In the genomic region with DNA sequence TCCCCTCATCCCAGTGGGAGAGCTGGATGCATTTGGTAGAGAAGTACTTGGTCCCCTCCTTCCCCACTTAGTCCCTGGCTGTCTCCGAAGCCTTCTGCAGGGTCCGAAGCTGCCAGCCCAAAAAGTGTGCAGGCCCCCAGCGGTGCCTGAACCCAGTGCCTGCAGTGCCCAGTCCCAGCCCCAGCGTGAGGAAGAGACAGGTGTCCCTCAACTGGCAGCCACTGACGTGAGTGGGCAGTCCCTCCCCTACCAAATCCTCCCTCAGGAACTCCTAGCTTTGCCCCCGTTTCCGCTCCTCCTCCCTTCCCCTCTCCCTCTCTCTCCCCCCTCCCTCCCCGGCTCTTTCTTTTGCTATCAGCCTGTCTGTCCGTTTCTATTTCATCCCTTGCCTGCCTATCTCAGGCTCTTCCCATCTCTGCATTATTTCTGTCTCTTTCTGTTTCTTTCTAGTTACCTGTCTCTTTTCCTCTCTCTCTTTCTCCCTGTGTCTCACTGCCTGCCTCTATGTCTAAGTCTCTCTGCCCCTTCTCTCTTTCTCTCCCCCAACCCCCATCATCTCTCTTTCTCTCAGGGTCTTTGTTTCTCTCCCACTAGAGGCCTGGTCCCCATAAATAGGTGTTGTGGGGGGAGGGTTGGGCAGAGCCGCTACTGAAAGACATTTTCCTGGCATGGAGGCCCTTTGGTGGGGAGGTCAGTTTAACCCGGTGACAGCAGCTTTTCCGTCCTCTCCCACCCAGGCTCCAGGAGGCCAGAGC, we compare ENCODE assay signal across 9 cellular contexts. TPM values are rescaled to one million over a fixed set of nuclear protein-coding genes. Genes with fewer than 3 reads are reported as not detected.
A peak's percentile ranks its signal among the peaks of the same experiment; 100 is the strongest.
DNase-seq lines count a peak whose midpoint lies in the region; ATAC-seq, FAIRE-seq and TF ChIP-seq lines count a peak whose summit lies in the region.
"Had no signal": no experiment of that assay in that cellular context is flagged by ENCODE, and none has a peak within 500 bp of the region (broad histone marks: within the 10 kb centered on the region; RNA-seq: fewer than 3 reads in every experiment).

No MANE protein-coding gene starts in this region.

- peaks cover 37% of the 10 kb centered on the region for H3F3A ChIP-seq in SK-N-SH (replicated peaks; ENCODE audit: insufficient read depth)

- ATAC-seq in GM21447 (IDR thresholded peaks at IDR 0.05; ENCODE audit: unreplicated experiment), result no peak
- ATAC-seq in HG02798 (IDR thresholded peaks at IDR 0.05; ENCODE audit: poor library complexity, unreplicated experiment), result no peak

- no peaks in the 10 kb centered on the region for H3K9me2 ChIP-seq in SK-N-SH

- no peaks in the 10 kb centered on the region for H3K9me3 ChIP-seq in NT2/D1 (ENCODE audit: insufficient read depth, low read length)
- H3K9me3 ChIP-seq in ovary, result no peaks in the 10 kb centered on the region
- no peaks in the 10 kb centered on the region for H3K9me3 ChIP-seq in SK-N-SH

- intact Hi-C loops in ovary (cut with DNase I), result loop anchor here (5.0 to 10.0 kb wide), 5 partner anchors 65 to 295 kb away; partner anchors contain the start of genes BLVRB (in 3 of the 4) and SPTBN4 (in 3 of the 4)

- peaks cover 3% of the 10 kb centered on the region for H3K4me1 ChIP-seq in NT2/D1 (ENCODE audit: insufficient read depth, insufficient read length)
- peaks cover 5% of the 10 kb centered on the region for H3K4me1 ChIP-seq in ovary (ENCODE audit: insufficient read depth)
- H3K4me1 ChIP-seq in SK-N-SH (ENCODE audit: control insufficient read depth in 1 of 2, insufficient read depth in 2 of 2, low read depth in 1 of 2, low read length in 1 of 2), result peaks cover under 1 to 36% of the 10 kb centered on the region in 2 experiments; a peak in 2 of 4 replicates

- TF ChIP-seq CTCF in coronary artery (IDR thresholded peaks at IDR 0.05), result no peak
- TF ChIP-seq CTCF in ovary (IDR thresholded peaks at IDR 0.05), result no peak
- TF ChIP-seq CTCF in SK-N-SH (IDR thresholded peaks at IDR 0.05), result no peak

- DNase-seq in ELR (ENCODE audit: low read depth), result peak; percentile 22
- DNase-seq in NT2/D1 (ENCODE audit: low read depth, low spot score), result no peak
- peak; percentile 80 for DNase-seq in coronary artery (ENCODE audit: low spot score)
- peak; percentile 56 to 73 (median 60) for DNase-seq in ovary
- no peak for DNase-seq in SK-N-SH
- no peak for DNase-seq in HTR-8/SVneo (ENCODE audit: insufficient read length, low spot score)
- DNase-seq: IMR-90 had no signal

- no peaks in the 10 kb centered on the region for H3K79me2 ChIP-seq in SK-N-SH (ENCODE audit: insufficient read depth)

- TF ChIP-seq RAD21 in SK-N-SH (IDR thresholded peaks at IDR 0.05; ENCODE audit: low read length), result no peak

- H3K36me3 ChIP-seq in NT2/D1 (ENCODE audit: insufficient read depth, insufficient read length, low read length), result no peaks in the 10 kb centered on the region
- H3K36me3 ChIP-seq in ovary, result no peaks in the 10 kb centered on the region
- no peaks in the 10 kb centered on the region for H3K36me3 ChIP-seq in SK-N-SH (replicated peaks in 1 of 2; ENCODE audit: control insufficient read depth in 1 of 2, insufficient read depth in 2 of 2, low read length in 1 of 2)

- no peak for TF ChIP-seq POLR2A in ovary (IDR thresholded peaks at IDR 0.05)

- no peak overlapping the region for H3K4me2 ChIP-seq in SK-N-SH

- H3K9ac ChIP-seq in NT2/D1 (ENCODE audit: insufficient read length, low read depth), result peak overlapping the region; percentile 44
- no peak overlapping the region for H3K9ac ChIP-seq in SK-N-SH

- no peak overlapping the region for H2AFZ ChIP-seq in SK-N-SH (ENCODE audit: low read depth)

- CTCF ChIA-PET in SK-N-SH (lab: Yijun Ruan, JAX), result interaction anchor here (1.0 to 9.6 kb wide), 18 partner anchors 8 to 294 kb away, joined by 3 to 176 read pairs (median 5); partner anchors contain the start of gene BLVRB

- POLR2A ChIA-PET in SK-N-SH (lab: Yijun Ruan, JAX), result interaction anchor here (1.1 kb wide), 1 partner anchor 58 kb away, joined by 3 read pairs; no protein-coding TSS in a partner anchor

- H3K27me3 ChIP-seq in NT2/D1 (ENCODE audit: insufficient read depth, insufficient read length) (peaks cover 31% of the 10 kb centered on the region), ovary (no peaks in the 10 kb centered on the region), SK-N-SH (ENCODE audit: insufficient read depth) (no peaks in the 10 kb centered on the region)

- WGBS in ovary, 3 donors, result 3 to 4% (median 4%) methylated on average over 12 of the region's 12 CpGs
- WGBS in SK-N-SH (ENCODE audit: low lambda C conversion rate), result 74% methylated on average over 10 of the region's 12 CpGs

- H3K4me3 ChIP-seq in NT2/D1 (ENCODE audit: insufficient read length, low read depth) (peak overlapping the region; percentile 4), coronary artery (peak overlapping the region; percentile 92), ovary (peak overlapping the region; percentile 23), SK-N-SH (ENCODE audit: low read depth in 2 of 2, low read length in 1 of 2) (no peak overlapping the region)

- H4K20me1 ChIP-seq in SK-N-SH (ENCODE audit: insufficient read depth), result no peaks in the 10 kb centered on the region; the same call in 1 of the 2 replicates

- TF ChIP-seq EP300 in ovary (IDR thresholded peaks at IDR 0.05) (no peak), SK-N-SH (IDR thresholded peaks at IDR 0.05; ENCODE audit: borderline replicate concordance in 1 of 2, low read depth in 1 of 2, low read length in 1 of 2) (no peak)

- FAIRE-seq in HTR-8/SVneo (lab: Jason Lieb, UNC), result no peak

- peak overlapping the region; percentile 92 to 98 for H3K27ac ChIP-seq in coronary artery
- peak overlapping the region; percentile 50 to 59 for H3K27ac ChIP-seq in ovary
- no peak overlapping the region for H3K27ac ChIP-seq in SK-N-SH (ENCODE audit: low read depth in 2 of 2, low read length in 1 of 2)

TF ChIP-seq in SK-N-SH, 30 proteins besides CTCF, POLR2A, EP300 and RAD21 (continues in another document):
- TF ChIP-seq POLR2AphosphoS5 (IDR thresholded peaks at IDR 0.05; ENCODE audit: low read depth, low read length), result no peak
- TF ChIP-seq, protein P1, sequence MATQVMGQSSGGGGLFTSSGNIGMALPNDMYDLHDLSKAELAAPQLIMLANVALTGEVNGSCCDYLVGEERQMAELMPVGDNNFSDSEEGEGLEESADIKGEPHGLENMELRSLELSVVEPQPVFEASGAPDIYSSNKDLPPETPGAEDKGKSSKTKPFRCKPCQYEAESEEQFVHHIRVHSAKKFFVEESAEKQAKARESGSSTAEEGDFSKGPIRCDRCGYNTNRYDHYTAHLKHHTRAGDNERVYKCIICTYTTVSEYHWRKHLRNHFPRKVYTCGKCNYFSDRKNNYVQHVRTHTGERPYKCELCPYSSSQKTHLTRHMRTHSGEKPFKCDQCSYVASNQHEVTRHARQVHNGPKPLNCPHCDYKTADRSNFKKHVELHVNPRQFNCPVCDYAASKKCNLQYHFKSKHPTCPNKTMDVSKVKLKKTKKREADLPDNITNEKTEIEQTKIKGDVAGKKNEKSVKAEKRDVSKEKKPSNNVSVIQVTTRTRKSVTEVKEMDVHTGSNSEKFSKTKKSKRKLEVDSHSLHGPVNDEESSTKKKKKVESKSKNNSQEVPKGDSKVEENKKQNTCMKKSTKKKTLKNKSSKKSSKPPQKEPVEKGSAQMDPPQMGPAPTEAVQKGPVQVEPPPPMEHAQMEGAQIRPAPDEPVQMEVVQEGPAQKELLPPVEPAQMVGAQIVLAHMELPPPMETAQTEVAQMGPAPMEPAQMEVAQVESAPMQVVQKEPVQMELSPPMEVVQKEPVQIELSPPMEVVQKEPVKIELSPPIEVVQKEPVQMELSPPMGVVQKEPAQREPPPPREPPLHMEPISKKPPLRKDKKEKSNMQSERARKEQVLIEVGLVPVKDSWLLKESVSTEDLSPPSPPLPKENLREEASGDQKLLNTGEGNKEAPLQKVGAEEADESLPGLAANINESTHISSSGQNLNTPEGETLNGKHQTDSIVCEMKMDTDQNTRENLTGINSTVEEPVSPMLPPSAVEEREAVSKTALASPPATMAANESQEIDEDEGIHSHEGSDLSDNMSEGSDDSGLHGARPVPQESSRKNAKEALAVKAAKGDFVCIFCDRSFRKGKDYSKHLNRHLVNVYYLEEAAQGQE (IDR thresholded peaks at IDR 0.05; ENCODE audit: low read depth, low read length), result no peak
- no peak for TF ChIP-seq SIN3A (IDR thresholded peaks at IDR 0.05; ENCODE audit: borderline replicate concordance, low read depth, low read length)
- no peak for TF ChIP-seq NRF1 (IDR thresholded peaks at IDR 0.05; ENCODE audit: low read depth, low read length)
- no peak for TF ChIP-seq NFIC (IDR thresholded peaks at IDR 0.05; ENCODE audit: borderline replicate concordance)
- TF ChIP-seq TCF12 (IDR thresholded peaks at IDR 0.05), result no peak
- no peak for TF ChIP-seq CHD2 (IDR thresholded peaks at IDR 0.05; ENCODE audit: low read length, partially characterized antibody)
- no peak for TF ChIP-seq JUND (IDR thresholded peaks at IDR 0.05)
- TF ChIP-seq TEAD4 (IDR thresholded peaks at IDR 0.05; ENCODE audit: borderline replicate concordance, insufficient read depth), result no peak
- TF ChIP-seq RXRA (IDR thresholded peaks at IDR 0.05; ENCODE audit: borderline replicate concordance, low read depth), result no peak
- TF ChIP-seq ZBTB33 (IDR thresholded peaks at IDR 0.05; ENCODE audit: borderline replicate concordance, low read depth), result no peak
- TF ChIP-seq EZH2phosphoT487 (IDR thresholded peaks at IDR 0.05; ENCODE audit: borderline replicate concordance, low read depth), result no peak

RNA-seq across cellular contexts. Expression of gene LTBP4, which starts 1.7 kb away (rescaled TPM):
- total RNA-seq in ovary, result 100 to 1,000 TPM; 214 to 840 (median 547) TPM
- 100 to 1,000 TPM; 152 to 488 TPM for polyA plus RNA-seq in ovary
- polyA plus RNA-seq in SK-N-SH (2012; rRNA removed), result 15.9 and 24.8 TPM in 2 replicates
- polyA plus RNA-seq in SK-N-SH (2012; cell fraction: cytosol; rRNA removed), result 6.8 and 12.4 TPM in 2 replicates
- polyA plus RNA-seq in SK-N-SH (2012; cell fraction: nucleus; rRNA removed), result 185 and 324 TPM in 2 replicates

RNA-seq across cellular contexts. Expression of gene SHKBP1, which starts 22.8 kb away (rescaled TPM):
- total RNA-seq in ovary, result 10 to 100 TPM; 23.4 to 48.7 (median 33.8) TPM
- polyA plus RNA-seq in ovary (10 to 100 TPM; 16.3 to 34.8 TPM), SK-N-SH (2012; rRNA removed) (49.1 and 62.7 TPM in 2 replicates)
- polyA plus RNA-seq in SK-N-SH (2012; cell fraction: cytosol; rRNA removed), result 18.1 and 37.6 TPM in 2 replicates
- 93.4 and 94.6 TPM in 2 replicates for polyA plus RNA-seq in SK-N-SH (2012; cell fraction: nucleus; rRNA removed)

Comparison
In these comparisons a context has a peak if more than half of its experiments do, and no peak if none do; other contexts are left out.
1. DNase-seq: peak in ELR (single experiment), coronary artery (single experiment) and ovary (5 of 5); none in NT2/D1 (single experiment), SK-N-SH (single experiment) and HTR-8/SVneo (single experiment).
2. H3K4me3 ChIP-seq: peak in NT2/D1 (single experiment), coronary artery (single experiment) and ovary (single experiment); none in SK-N-SH (0 of 2).
3. H3K27ac ChIP-seq: peak in coronary artery (2 of 2) and ovary (2 of 2); none in SK-N-SH (0 of 2).